23 cellular contexts compared by ENCODE assay signal in genomic region chr2:167980436-167980835, GRCh38.
DNase-seq lines count a peak whose midpoint lies in the region; ATAC-seq, FAIRE-seq and TF ChIP-seq lines count a peak whose summit lies in the region.
"Had no signal": no experiment of that assay in that cellular context is flagged by ENCODE, and none has a peak within 500 bp of the region (broad histone marks: within the 10 kb centered on the region; RNA-seq: fewer than 3 reads in every experiment).

No MANE protein-coding gene starts in this region.

- H3K9me2 ChIP-seq in SK-N-SH = no peaks in the 10 kb centered on the region

- H3K4me3 Mint-ChIP-seq in CD4-positive, alpha-beta memory T cell = no peak overlapping the region
- H3K4me3 Mint-ChIP-seq: IgD-negative memory B cell had no signal

- H3K36me3 ChIP-seq in SK-N-SH (replicated peaks in 1 of 2; ENCODE audit: control insufficient read depth in 1 of 2, insufficient read depth in 2 of 2, low read length in 1 of 2) (peaks cover 4 to 15% of the 10 kb centered on the region in 2 experiments), H1 (ENCODE audit: control insufficient read depth in 2 of 4, insufficient read depth in 4 of 4, low read length in 3 of 4) (no peaks in the 10 kb centered on the region)
- H3K36me3 ChIP-seq in CD4-positive, alpha-beta memory T cell (ENCODE audit: insufficient read depth, low read length) = peaks cover 5% of the 10 kb centered on the region

- H3K4me1 ChIP-seq in SK-N-SH (ENCODE audit: control insufficient read depth in 1 of 2, insufficient read depth in 2 of 2, low read depth in 1 of 2, low read length in 1 of 2) (no peaks in the 10 kb centered on the region; a peak in 1 of 4 replicates), H1 (replicated peaks in 1 of 4; ENCODE audit: control insufficient read depth in 3 of 4, insufficient read depth in 4 of 4, low read length in 3 of 4) (peaks cover 0 to 4% (median 0%) of the 10 kb centered on the region in 4 experiments; a peak in 1 of 7 replicates)
- H3K4me1 ChIP-seq in CD4-positive, alpha-beta memory T cell (ENCODE audit: insufficient read depth, low read length) = no peaks in the 10 kb centered on the region

- H3K56ac ChIP-seq in H1 (replicated peaks; ENCODE audit: insufficient read length, low read depth, low read length) = no peak overlapping the region

- H3K27ac Mint-ChIP-seq in CD4-positive, alpha-beta memory T cell = no peak overlapping the region

- no peak overlapping the region for H4K5ac ChIP-seq in H1 (ENCODE audit: insufficient read length, low read depth, low read length)

- no peak overlapping the region for H2AK5ac ChIP-seq in H1 (ENCODE audit: low read depth, low read length)

- H2AFZ ChIP-seq in SK-N-SH (ENCODE audit: low read depth) (no peak overlapping the region), H1 (ENCODE audit: low read length) (no peak overlapping the region)
- H2AFZ ChIP-seq: GM23248 had no signal

- H3K4ac ChIP-seq in H1 (replicated peaks; ENCODE audit: insufficient read length, low read depth, low read length) = no peak overlapping the region

- intact Hi-C loops in CD4-positive, alpha-beta memory T cell (cut with micrococcal nuclease) = no loop called here

- H3F3A ChIP-seq in SK-N-SH (replicated peaks; ENCODE audit: insufficient read depth) = no peaks in the 10 kb centered on the region

- H2BK12ac ChIP-seq in H1 (ENCODE audit: low read depth, low read length) = no peak overlapping the region

- WGBS in SK-N-SH (ENCODE audit: low lambda C conversion rate) = 85% methylated on average over 3 of the region's 4 CpGs
- 88% methylated on average over 4 of the region's 4 CpGs; no CpG with 5 or more reads in 1 of the 2 experiments for WGBS in H1 (ENCODE audit: extremely low coverage in 1 of 2, insufficient coverage in 1 of 2, insufficient read length in 1 of 2, insufficient replicate concordance in 2 of 2, low coverage in 1 of 2, low lambda C conversion rate in 2 of 2, missing lambda C conversion rate in 1 of 2), 2 experiments

- peaks cover 0 to 9% (median 3%) of the 10 kb centered on the region in 8 donors for H3K9me3 Mint-ChIP-seq in CD4-positive, alpha-beta memory T cell

- no peak for TF ChIP-seq RAD21 in SK-N-SH (IDR thresholded peaks at IDR 0.05; ENCODE audit: low read length)
- no peak for TF ChIP-seq RAD21 in H1 (IDR thresholded peaks at IDR 0.05 in 1 of 2, conservative IDR thresholded peaks at IDR 0.05 in 1 of 2; ENCODE audit: low read depth in 2 of 2, low read length in 2 of 2)

- no peaks in the 10 kb centered on the region for H3K79me1 ChIP-seq in H1 (ENCODE audit: low read depth, low read length)

- POLR2A ChIA-PET in SK-N-SH (lab: Yijun Ruan, JAX) (no interaction called here), H1 (lab: Charles Lee; ENCODE audit: partially characterized antibody) (no interaction called here)
- POLR2A ChIA-PET in CD4-positive, alpha-beta memory T cell (lab: Charles Lee; ENCODE audit: partially characterized antibody) = no interaction called here

- no peak overlapping the region for H3K9ac ChIP-seq in SK-N-SH
- H3K9ac ChIP-seq in H1 (replicated peaks in 1 of 4; ENCODE audit: extremely low read depth in 1 of 4, low read depth in 3 of 4, low read length in 3 of 4) = no peak overlapping the region
- H3K9ac ChIP-seq: GM23248 had no signal

- no peaks in the 10 kb centered on the region for H3K23me2 ChIP-seq in H1 (ENCODE audit: low read depth, low read length)

- H4K91ac ChIP-seq in H1 (replicated peaks; ENCODE audit: insufficient read length, low read length) = no peak overlapping the region

- no peak overlapping the region for H2BK15ac ChIP-seq in H1 (ENCODE audit: low read length)

- TF ChIP-seq CTCF in SK-N-SH (IDR thresholded peaks at IDR 0.05) (no peak), H1 (IDR thresholded peaks at IDR 0.05; ENCODE audit: control extremely low read depth in 1 of 3, insufficient read depth in 1 of 3, low read depth in 1 of 3, low read length in 3 of 3) (no peak)

- peaks cover 0 to 4% (median 2%) of the 10 kb centered on the region in 4 donors for H3K4me1 Mint-ChIP-seq in CD4-positive, alpha-beta memory T cell
- H3K4me1 Mint-ChIP-seq: IgD-negative memory B cell had no signal

- no peak overlapping the region for H3K4me2 ChIP-seq in SK-N-SH
- H3K4me2 ChIP-seq in H1 (ENCODE audit: insufficient read depth in 1 of 2, low read depth in 2 of 2, low read length in 2 of 2) = no peak overlapping the region

- no peak for TF ChIP-seq POLR2A in H1 (IDR thresholded peaks at IDR 0.05; ENCODE audit: control extremely low read depth in 1 of 2, low read depth in 2 of 2, low read length in 2 of 2)

- TF ChIP-seq EP300 in SK-N-SH (IDR thresholded peaks at IDR 0.05; ENCODE audit: borderline replicate concordance in 1 of 2, low read depth in 1 of 2, low read length in 1 of 2) (no peak), H1 (IDR thresholded peaks at IDR 0.05; ENCODE audit: borderline replicate concordance in 1 of 2, low read depth in 2 of 2, low read length in 2 of 2) (no peak)

- H3K14ac ChIP-seq in H1 (ENCODE audit: insufficient read length) = no peak overlapping the region

- no peak overlapping the region for H2BK5ac ChIP-seq in H1 (ENCODE audit: low read depth, low read length)

- no peak for FAIRE-seq in H1 (lab: Jason Lieb, UNC)
- FAIRE-seq: GM18507 had no signal

- H3K4me3 ChIP-seq in SK-N-SH (ENCODE audit: low read depth in 2 of 2, low read length in 1 of 2) (no peak overlapping the region), H1 (ENCODE audit: extremely low read depth in 1 of 4, insufficient read depth in 2 of 4, low read depth in 3 of 4, low read length in 4 of 4) (no peak overlapping the region)
- no peak overlapping the region for H3K4me3 ChIP-seq in CD4-positive, alpha-beta memory T cell (ENCODE audit: low read length in 2 of 2)
- H3K4me3 ChIP-seq: GM23248 had no signal

- CTCF ChIA-PET in SK-N-SH (lab: Yijun Ruan, JAX) = interaction anchor here (1.4 kb wide), 1 partner anchor 49 kb away, joined by 5 read pairs; no protein-coding TSS in a partner anchor
- CTCF ChIA-PET in H1 (lab: Charles Lee; ENCODE audit: partially characterized antibody) = interaction anchor here (1.0 kb wide), 1 partner anchor 25 kb away, joined by 5 read pairs; no protein-coding TSS in a partner anchor
- CTCF ChIA-PET in CD4-positive, alpha-beta memory T cell (lab: Charles Lee; ENCODE audit: partially characterized antibody) = no interaction called here

- H4K20me1 ChIP-seq in SK-N-SH (ENCODE audit: insufficient read depth) (no peaks in the 10 kb centered on the region), H1 (replicated peaks in 1 of 2; ENCODE audit: control insufficient read depth in 1 of 2, insufficient read depth in 2 of 2, low read length in 2 of 2) (no peaks in the 10 kb centered on the region)

- H3K27me3 ChIP-seq in SK-N-SH (ENCODE audit: insufficient read depth) (no peaks in the 10 kb centered on the region), H1 (replicated peaks in 1 of 4; ENCODE audit: control insufficient read depth in 3 of 4, extremely low read depth in 1 of 4, insufficient read depth in 3 of 4, low read length in 3 of 4) (no peaks in the 10 kb centered on the region)
- no peaks in the 10 kb centered on the region for H3K27me3 ChIP-seq in CD4-positive, alpha-beta memory T cell (ENCODE audit: insufficient read depth, low read length)

- H3K79me2 ChIP-seq in SK-N-SH (ENCODE audit: insufficient read depth) (no peaks in the 10 kb centered on the region), H1 (ENCODE audit: control insufficient read depth in 1 of 2, insufficient read depth in 2 of 2, low read length in 2 of 2) (no peaks in the 10 kb centered on the region)

- DNase-seq in SK-N-SH = no peak
- no peak for DNase-seq in H1 (ENCODE audit: low read depth in 1 of 2, low spot score in 2 of 2)
- peak; percentile 61 for DNase-seq in medulla oblongata (ENCODE audit: extremely low spot score)
- DNase-seq in superior temporal gyrus (ENCODE audit: extremely low spot score) = peak; percentile 60
- DNase-seq in HPDE6-E6E7 (ENCODE audit: extremely low spot score) = no peak
- DNase-seq in CD4-positive, alpha-beta memory T cell = no peak
- DNase-seq: DMS153, GM23248, NCI-H1092 treated with DMSO at 0.1 percent for 48 hours, NCI-H1436 treated with DMSO at 0.1 percent for 48 hours, NCI-H1930, NCI-H446, NCI-H524 treated with DMSO at 0.1 percent for 48 hours, NCI-H774, SHP77, SW 1271 had no signal

- no peak overlapping the region for H2BK20ac ChIP-seq in H1 (ENCODE audit: low read length)

- no peaks in the 10 kb centered on the region for H3K27me3 Mint-ChIP-seq in CD4-positive, alpha-beta memory T cell
- H3K27me3 Mint-ChIP-seq: IgD-negative memory B cell had no signal

- no peak overlapping the region for H3K23ac ChIP-seq in H1 (ENCODE audit: insufficient read length)

- H2BK120ac ChIP-seq in H1 (replicated peaks; ENCODE audit: low read depth, low read length) = no peak overlapping the region

- ATAC-seq in SK-N-SH treated with all-trans-retinoic acid at 6 μM for 48 hours (no peak), HG02642 (IDR thresholded peaks at IDR 0.05; ENCODE audit: poor library complexity, unreplicated experiment) (no peak)
- ATAC-seq: HCT116 had no signal

- H3K9me3 ChIP-seq in SK-N-SH = no peaks in the 10 kb centered on the region
- peaks cover 0 to 8% of the 10 kb centered on the region in 2 experiments; a peak in 2 of 4 replicates for H3K9me3 ChIP-seq in H1 (ENCODE audit: insufficient read depth in 2 of 2, low read depth in 1 of 2, low read length in 1 of 2)
- no peaks in the 10 kb centered on the region for H3K9me3 ChIP-seq in CD4-positive, alpha-beta memory T cell (ENCODE audit: control insufficient read depth in 1 of 2, low read length in 2 of 2)

- H3K27ac ChIP-seq in SK-N-SH (ENCODE audit: low read depth in 2 of 2, low read length in 1 of 2) (no peak overlapping the region), H1 (ENCODE audit: low read depth, low read length) (no peak overlapping the region)
- H3K27ac ChIP-seq in CD4-positive, alpha-beta memory T cell (ENCODE audit: low read depth, low read length) = no peak overlapping the region
- H3K27ac ChIP-seq: 22Rv1, GM23248, RWPE1 had no signal

- no peak overlapping the region for H4K8ac ChIP-seq in H1 (ENCODE audit: extremely low read depth, insufficient read depth, low read length)

- no peak overlapping the region; the same call in 1 of the 2 replicates for H3K18ac ChIP-seq in H1 (ENCODE audit: extremely low read depth, low read length)

- peaks cover 76 to 80% of the 10 kb centered on the region in 2 donors for H3K36me3 Mint-ChIP-seq in CD4-positive, alpha-beta memory T cell

TF ChIP-seq in SK-N-SH treated with all-trans-retinoic acid at 6 μM for 48 hours, 23 proteins besides CTCF, POLR2A, EP300 and RAD21 (continues in another document):
- TF ChIP-seq PPARA (CRISPR knock-in tag; IDR thresholded peaks at IDR 0.05; ENCODE audit: borderline replicate concordance) (no peak), TOX (CRISPR knock-in tag; IDR thresholded peaks at IDR 0.05; ENCODE audit: borderline replicate concordance) (no peak)

TF ChIP-seq in SK-N-SH, 30 proteins besides CTCF, POLR2A, EP300 and RAD21 (continues in another document):
- TF ChIP-seq NFIC (IDR thresholded peaks at IDR 0.05; ENCODE audit: borderline replicate concordance) = no peak

TF ChIP-seq in H1, 55 proteins besides CTCF, POLR2A, EP300 and RAD21 (continues in another document):
- TF ChIP-seq POLR2AphosphoS5 (IDR thresholded peaks at IDR 0.05; ENCODE audit: low read depth, low read length) (no peak), BCL11A (IDR thresholded peaks at IDR 0.05; ENCODE audit: low read depth in 2 of 2, low read length in 2 of 2) (no peak), EZH2 (IDR thresholded peaks at IDR 0.05; ENCODE audit: low read depth, low read length, severe bottlenecking) (no peak), PHF8 (conservative IDR thresholded peaks at IDR 0.05; ENCODE audit: low read depth, low read length) (no peak)

Comparison
In these comparisons a context has a peak if more than half of its experiments do, and no peak if none do; other contexts are left out.
1. DNase-seq: peak in medulla oblongata (single experiment) and superior temporal gyrus (single experiment); none in SK-N-SH (single experiment), H1 (0 of 2), HPDE6-E6E7 (single experiment) and CD4-positive, alpha-beta memory T cell (0 of 5).